In the genomic region with DNA sequence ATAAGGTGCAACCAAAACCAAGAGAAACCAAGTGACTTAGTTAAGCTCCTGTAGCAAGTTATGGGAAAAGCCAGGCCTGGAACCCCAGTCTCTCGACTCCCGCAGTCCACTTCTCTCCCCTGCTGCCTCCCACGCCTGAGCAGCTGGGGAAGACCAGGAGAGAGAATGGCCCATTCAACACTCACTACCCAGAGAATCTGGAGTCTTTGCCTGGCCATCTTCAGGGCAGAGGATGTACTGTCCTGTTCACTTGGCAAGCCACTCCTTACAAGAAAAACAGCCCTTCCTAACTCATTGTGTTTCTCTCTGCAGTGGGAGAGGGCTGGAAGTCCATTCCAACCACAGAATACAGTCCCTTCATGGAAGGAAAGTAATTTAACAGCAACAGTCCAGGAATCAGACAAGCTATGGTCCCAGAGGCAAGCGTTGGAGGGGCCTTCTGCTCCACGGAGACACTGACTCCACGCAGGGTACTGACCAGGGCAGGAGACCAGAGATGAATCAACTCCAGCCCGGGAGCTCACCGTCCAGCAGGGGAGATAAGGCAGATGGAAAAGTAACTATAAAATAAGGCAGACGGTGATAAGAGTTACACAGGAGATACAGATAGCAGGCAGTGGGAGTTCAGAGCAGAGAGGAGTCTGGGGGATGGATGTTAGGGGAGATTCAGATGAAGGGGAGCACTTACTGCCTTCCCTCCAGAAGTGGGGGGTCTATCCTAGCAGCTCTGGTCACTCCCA, we compare ENCODE assay signal across 8 cellular contexts. TPM values are rescaled to one million over a fixed set of nuclear protein-coding genes. Genes with fewer than 3 reads are reported as not detected.
DNase-seq lines count a peak whose midpoint lies in the region; ATAC-seq and TF ChIP-seq lines count a peak whose summit lies in the region.

No MANE protein-coding gene starts in this region.

- peaks cover 10% of the 10 kb centered on the region for H3K27me3 Mint-ChIP-seq in activated CD8-positive, alpha-beta T cell treated with anti-CD3 and anti-CD28 coated beads, Interleukin-2, amount 10 ng/mL, durations not matched to agents 7 days and 5 days (ENCODE audit: low read depth)

- DNase-seq in GM03348 (ENCODE audit: low spot score) (peak; percentile 26), left ventricle myocardium superior (no peak), gastrocnemius medialis (no peak), NCI-H2081 (lab: John Stamatoyannopoulos, UW) (no peak), NCI-H1092 treated with DMSO at 0.1 percent for 48 hours (lab: John Stamatoyannopoulos, UW) (no peak), COLO829 (ENCODE audit: low spot score) (no peak)
- DNase-seq in activated CD8-positive, alpha-beta T cell treated with anti-CD3 and anti-CD28 coated beads, Interleukin-2, amount 10 ng/mL, durations not matched to agents 7 days and 5 days = no peak

- peaks cover 25% of the 10 kb centered on the region for H3K36me3 Mint-ChIP-seq in activated CD8-positive, alpha-beta T cell treated with anti-CD3 and anti-CD28 coated beads, Interleukin-2, amount 10 ng/mL, durations not matched to agents 7 days and 5 days (ENCODE audit: low read depth)

- no peaks in the 10 kb centered on the region for H3K9me3 ChIP-seq in gastrocnemius medialis

- peak overlapping the region; percentile 44 to 79 (median 70) for H3K27ac ChIP-seq in gastrocnemius medialis

- peak overlapping the region in 2 of 4 donors; percentile 63 to 64 for H3K4me3 ChIP-seq in gastrocnemius medialis

- H3K9me3 Mint-ChIP-seq in activated CD8-positive, alpha-beta T cell treated with anti-CD3 and anti-CD28 coated beads, Interleukin-2, amount 10 ng/mL, durations not matched to agents 7 days and 5 days (ENCODE audit: insufficient read depth) = no peaks in the 10 kb centered on the region

- no peak for ATAC-seq in activated CD8-positive, alpha-beta T cell treated with anti-CD3 and anti-CD28 coated beads, Interleukin-2, amount 10 ng/mL, durations not matched to agents 7 days and 5 days
- ATAC-seq in left ventricle myocardium superior = peak; percentile 9
- peak in 1 of 2 donors; percentile 22 for ATAC-seq in gastrocnemius medialis
- no peak for ATAC-seq in activated CD4-positive, CD25-positive, alpha-beta regulatory T cell treated with anti-CD3 and anti-CD28 coated beads, Interleukin-2, amount 50 U/mL, for 24 hours

- CTCF ChIA-PET in activated CD8-positive, alpha-beta T cell treated with anti-CD3 and anti-CD28 coated beads, Interleukin-2, amount 10 ng/mL, durations not matched to agents 7 days and 5 days (lab: Charles Lee) = interaction anchor here (1.0 to 3.0 kb wide), 4 partner anchors 74 to 174 kb away, joined by 3 to 12 read pairs (median 5); partner anchors contain the start of gene OGFOD2

- POLR2A ChIA-PET in activated CD8-positive, alpha-beta T cell treated with anti-CD3 and anti-CD28 coated beads, Interleukin-2, amount 10 ng/mL, durations not matched to agents 7 days and 5 days (lab: Charles Lee) = interaction anchor here (1.3 to 3.3 kb wide), 2 partner anchors 73 to 84 kb away, joined by 3 to 18 read pairs; partner anchors contain the start of genes MPHOSPH9 and MTRFR

- no peaks in the 10 kb centered on the region for H3K36me3 ChIP-seq in gastrocnemius medialis

- intact Hi-C loops in left ventricle myocardium superior (cut with micrococcal nuclease) (loop anchor here (10.0 kb wide), 1 partner anchor 104 kb away; no protein-coding TSS in a partner anchor), gastrocnemius medialis (cut with DNase I; ENCODE audit: low total_unique reads) (no loop called here)

- H3K27ac Mint-ChIP-seq in activated CD8-positive, alpha-beta T cell treated with anti-CD3 and anti-CD28 coated beads, Interleukin-2, amount 10 ng/mL, durations not matched to agents 7 days and 5 days = peak overlapping the region; percentile 74

- H3K27me3 ChIP-seq in gastrocnemius medialis = no peaks in the 10 kb centered on the region

- TF ChIP-seq CTCF in gastrocnemius medialis (IDR thresholded peaks at IDR 0.05 in 4 of 5, conservative IDR thresholded peaks at IDR 0.05 in 1 of 5) = peak in 1 of 5 experiments; percentile 19

- H3K4me3 Mint-ChIP-seq in activated CD8-positive, alpha-beta T cell treated with anti-CD3 and anti-CD28 coated beads, Interleukin-2, amount 10 ng/mL, durations not matched to agents 7 days and 5 days = peak overlapping the region; percentile 75

- in situ Hi-C loops in gastrocnemius medialis (cut with MboI; ENCODE audit: low sequenced_read_pairs in 4 of 4) = loop anchor here in 3 of 4 donors (5.0 to 10.0 kb wide), 2 partner anchors 102 to 104 kb away; no protein-coding TSS in a partner anchor

- peaks cover 18 to 25% of the 10 kb centered on the region in 2 donors for H3K4me1 ChIP-seq in gastrocnemius medialis

- peaks cover 39% of the 10 kb centered on the region for H3K4me1 Mint-ChIP-seq in activated CD8-positive, alpha-beta T cell treated with anti-CD3 and anti-CD28 coated beads, Interleukin-2, amount 10 ng/mL, durations not matched to agents 7 days and 5 days (ENCODE audit: low read depth)

- TF ChIP-seq POLR2A in gastrocnemius medialis (IDR thresholded peaks at IDR 0.05) = no peak

RNA-seq across cellular contexts. Expression of gene PITPNM2, which starts 1.6 kb away (rescaled TPM):
- total RNA-seq in activated CD8-positive, alpha-beta T cell treated with anti-CD3 and anti-CD28 coated beads, Interleukin-2, amount 10 ng/mL, durations not matched to agents 7 days and 5 days = 10 to 100 TPM; 17.7 to 18.3 TPM
- 20.8 TPM for total RNA-seq in left ventricle myocardium superior
- 1 to 10 TPM; 2.1 to 3.8 (median 3.3) TPM for total RNA-seq in gastrocnemius medialis
